Comparison of ENCODE assay signal across 8 cellular contexts in genomic region chr17:8222630-8223355, GRCh38. TPM values are rescaled to one million over a fixed set of nuclear protein-coding genes. Genes with fewer than 3 reads are reported as not detected.
DNase-seq lines count a peak whose midpoint lies in the region; ATAC-seq, FAIRE-seq and TF ChIP-seq lines count a peak whose summit lies in the region.

No MANE protein-coding gene starts in this region.

- H3K27ac ChIP-seq in A549 (peak overlapping the region; percentile 95 to 97), keratinocyte (ENCODE audit: control insufficient read depth, insufficient read depth, low read length) (peak overlapping the region; percentile 70)

- H3K36me3 ChIP-seq in keratinocyte (ENCODE audit: control insufficient read depth in 2 of 2, extremely low read depth in 1 of 2, insufficient read depth in 2 of 2, low read length in 2 of 2) = peaks cover 2 to 7% of the 10 kb centered on the region in 2 experiments

- FAIRE-seq in A549 (lab: Jason Lieb, UNC) (peak; percentile 7), keratinocyte (lab: Jason Lieb, UNC) (peak; percentile 39)

- peak; percentile 38 to 64 for ATAC-seq in A549
- peak; percentile 12 for ATAC-seq in GM18858 (IDR thresholded peaks at IDR 0.05; ENCODE audit: unreplicated experiment)
- peak; percentile 28 for ATAC-seq in HG03095 (IDR thresholded peaks at IDR 0.05; ENCODE audit: unreplicated experiment)

- H3K9me3 ChIP-seq in A549 (no peaks in the 10 kb centered on the region), keratinocyte (ENCODE audit: control insufficient read depth, low read depth, low read length) (no peaks in the 10 kb centered on the region)

- H3K4me3 ChIP-seq in A549 (peak overlapping the region; percentile 78), keratinocyte (ENCODE audit: control insufficient read depth in 2 of 3, extremely low read depth in 1 of 3, insufficient read depth in 2 of 3, low read depth in 1 of 3, low read length in 3 of 3) (peak overlapping the region; percentile 58 to 65 (median 60))

- no peak for TF ChIP-seq CTCF in A549 (IDR thresholded peaks at IDR 0.05)
- no peak for TF ChIP-seq CTCF in keratinocyte (optimal IDR thresholded peaks at IDR 0.05 in 1 of 3, IDR thresholded peaks at IDR 0.05 in 1 of 3, conservative IDR thresholded peaks at IDR 0.05 in 1 of 3; ENCODE audit: extremely low read depth in 1 of 3, insufficient read depth in 2 of 3, low read length in 3 of 3)

- H3K9me1 ChIP-seq in keratinocyte (ENCODE audit: control insufficient read depth, extremely low read depth, insufficient read depth, low read length) = no peaks in the 10 kb centered on the region

- H3K9ac ChIP-seq in keratinocyte (ENCODE audit: control insufficient read depth, extremely low read depth, insufficient read depth, low read length) = peak overlapping the region; percentile 93

- DNase-seq in A549 (ENCODE audit: low read depth in 1 of 2, low spot score in 1 of 2) = peak; percentile 85 to 98
- peak; percentile 56 for DNase-seq in NCI-H2196 treated with DMSO at 0.1 percent for 48 hours (lab: John Stamatoyannopoulos, UW; ENCODE audit: unreplicated experiment)
- DNase-seq in activated CD4-positive, CD25-positive, alpha-beta regulatory T cell (lab: John Stamatoyannopoulos, UW) = peak; percentile 86 to 90 (median 87)
- DNase-seq in central memory CD4-positive, alpha-beta T cell = peak; percentile 89
- DNase-seq in keratinocyte (ENCODE audit: low read depth, low spot score) = peak; percentile 98
- peak; percentile 90 for DNase-seq in stimulated activated CD4-positive, alpha-beta T cell treated with anti-CD3 and anti-CD28 coated beads, Interleukin-12 subunit alpha, Interleukin-12 subunit beta, amount 100 ng/mL, for 4 hours

- H3K79me2 ChIP-seq in keratinocyte (ENCODE audit: control insufficient read depth, insufficient read depth, low read length) = no peaks in the 10 kb centered on the region

- CTCF ChIA-PET in A549 (lab: Yijun Ruan, JAX) = interaction anchor here (0.7 to 12.0 kb wide), 25 partner anchors 11 to 161 kb away, joined by 3 to 160 read pairs (median 5); partner anchors contain the start of genes AURKB, CTC1, PFAS and SLC25A35

- TF ChIP-seq RAD21 in A549 (conservative IDR thresholded peaks at IDR 0.05 in 1 of 2, IDR thresholded peaks at IDR 0.05 in 1 of 2) = no peak

- peak overlapping the region; percentile 94 for H3K4me2 ChIP-seq in A549
- H3K4me2 ChIP-seq in keratinocyte (ENCODE audit: control insufficient read depth, extremely low read depth, insufficient read depth, low read depth, low read length) = peak overlapping the region; percentile 81

- TF ChIP-seq EP300 in A549 (IDR thresholded peaks at IDR 0.05) = no peak

- POLR2A ChIA-PET in A549 (lab: Yijun Ruan, JAX) = interaction anchor here (0.6 to 7.9 kb wide), 16 partner anchors 12 to 104 kb away, joined by 3 to 159 read pairs (median 8); partner anchors contain the start of genes AURKB, BORCS6, CTC1 and PFAS

- dilution Hi-C loops in keratinocyte (cut with MboI; ENCODE audit: extremely low pct_ligation_motif_present, low sequenced_read_pairs) = no loop called here

- H2AFZ ChIP-seq in keratinocyte (ENCODE audit: control insufficient read depth, low read length) = peak overlapping the region; percentile 82

- TF ChIP-seq POLR2A in A549 (IDR thresholded peaks at IDR 0.05; ENCODE audit: low read length) = peak; percentile 85

- peaks cover 32% of the 10 kb centered on the region for H3K4me1 ChIP-seq in A549
- peaks cover 23% of the 10 kb centered on the region for H3K4me1 ChIP-seq in keratinocyte (ENCODE audit: control insufficient read depth, extremely low read depth, insufficient read depth, low read length)

- no peaks in the 10 kb centered on the region for H3K27me3 ChIP-seq in keratinocyte (ENCODE audit: control insufficient read depth, extremely low read depth, insufficient read depth, low read length)

- H4K20me1 ChIP-seq in keratinocyte (ENCODE audit: control insufficient read depth, extremely low read depth, insufficient read depth, low read length) = no peaks in the 10 kb centered on the region

- 3% methylated on average over 46 of the region's 49 CpGs for WGBS in A549 (ENCODE audit: missing lambda C conversion rate)

RNA-seq across cellular contexts. Expression of gene AURKB, which starts 12.4 kb away (rescaled TPM):
- 51.0 and 59.5 TPM in 2 replicates for polyA plus RNA-seq in A549 (2011; rRNA removed)
- 161 and 188 TPM in 2 replicates for polyA plus RNA-seq in A549 (2012; cell fraction: cytosol; rRNA removed)
- 627 and 727 TPM in 2 replicates for polyA plus RNA-seq in A549 (2012; cell fraction: nucleus; rRNA removed)
- 124 to 137 TPM (median 130 TPM) in 3 replicates for polyA plus RNA-seq in A549 (2017; fragmentation: RNase III; extraction: RNeasy Plus Mini Kit Qiagen cat#74134 plus additional on column Dnase treatment)
- 58.8 and 80.3 TPM in 2 replicates for polyA minus RNA-seq in A549 (2011; rRNA and poly(A)+ RNA removed)
- 1.4 to 28.2 TPM (median 12.6 TPM) in 3 replicates for polyA plus RNA-seq in keratinocyte
- polyA plus RNA-seq in keratinocyte (2011; ENCODE audit: low read depth) = not detected
- 3.8 and 4.2 TPM in 2 replicates for polyA plus RNA-seq in keratinocyte (2011; cell fraction: cytosol; rRNA removed)
- 11.6 and 12.8 TPM in 2 replicates for polyA plus RNA-seq in keratinocyte (2011; cell fraction: nucleus; rRNA removed)
- 0.25 and 28.3 TPM in 2 replicates for polyA plus RNA-seq in keratinocyte (2012; ENCODE audit: low replicate concordance)
- 2.1 to 22.7 TPM (median 7.9 TPM) in 3 replicates for polyA minus RNA-seq in keratinocyte
- polyA minus RNA-seq in keratinocyte (2011; cell fraction: cytosol; rRNA and poly(A)+ RNA removed) = 7.1 TPM
- 0.70 and 5.2 TPM in 2 replicates for polyA minus RNA-seq in keratinocyte (2011; cell fraction: nucleus; rRNA and poly(A)+ RNA removed)

RNA-seq across cellular contexts. Expression of gene CTC1, which starts 25.1 kb away (rescaled TPM):
- polyA plus RNA-seq in A549 (2011; rRNA removed) = 21.9 and 32.7 TPM in 2 replicates
- polyA plus RNA-seq in A549 (2012; cell fraction: cytosol; rRNA removed) = 15.5 and 16.9 TPM in 2 replicates
- 77.7 and 112 TPM in 2 replicates for polyA plus RNA-seq in A549 (2012; cell fraction: nucleus; rRNA removed)
- polyA plus RNA-seq in A549 (2017; fragmentation: RNase III; extraction: RNeasy Plus Mini Kit Qiagen cat#74134 plus additional on column Dnase treatment) = 14.9 to 21.7 TPM (median 19.7 TPM) in 3 replicates
- polyA minus RNA-seq in A549 (2011; rRNA and poly(A)+ RNA removed) = 51.7 and 53.5 TPM in 2 replicates
- 7.4 to 17.7 TPM (median 12.1 TPM) in 3 replicates for polyA plus RNA-seq in keratinocyte
- polyA plus RNA-seq in keratinocyte (2011; ENCODE audit: low read depth) = 5.9 TPM
- 8.7 and 11.4 TPM in 2 replicates for polyA plus RNA-seq in keratinocyte (2011; cell fraction: cytosol; rRNA removed)
- 81.3 and 85.5 TPM in 2 replicates for polyA plus RNA-seq in keratinocyte (2011; cell fraction: nucleus; rRNA removed)
- 8.4 and 13.1 TPM in 2 replicates for polyA plus RNA-seq in keratinocyte (2012; ENCODE audit: low replicate concordance)
- 19.3 to 31.1 TPM (median 25.6 TPM) in 3 replicates for polyA minus RNA-seq in keratinocyte
- polyA minus RNA-seq in keratinocyte (2011; cell fraction: cytosol; rRNA and poly(A)+ RNA removed) = 8.8 TPM
- 16.8 and 22.2 TPM in 2 replicates for polyA minus RNA-seq in keratinocyte (2011; cell fraction: nucleus; rRNA and poly(A)+ RNA removed)

RNA-seq across cellular contexts. Expression of gene PFAS, which starts 26.3 kb away (rescaled TPM):
- polyA plus RNA-seq in A549 (2011; rRNA removed) (51.9 and 64.5 TPM in 2 replicates), A549 (2017; fragmentation: RNase III; extraction: RNeasy Plus Mini Kit Qiagen cat#74134 plus additional on column Dnase treatment) (58.2 to 60.1 TPM (median 59.2 TPM) in 3 replicates), keratinocyte (10.3 to 14.1 TPM (median 13.5 TPM) in 3 replicates)
- polyA plus RNA-seq in A549 (2012; cell fraction: cytosol; rRNA removed) = 53.2 and 60.4 TPM in 2 replicates
- 320 and 331 TPM in 2 replicates for polyA plus RNA-seq in A549 (2012; cell fraction: nucleus; rRNA removed)
- 118 and 167 TPM in 2 replicates for polyA minus RNA-seq in A549 (2011; rRNA and poly(A)+ RNA removed)
- 3.5 TPM for polyA plus RNA-seq in keratinocyte (2011; ENCODE audit: low read depth)
- polyA plus RNA-seq in keratinocyte (2011; cell fraction: cytosol; rRNA removed) = 4.5 and 5.2 TPM in 2 replicates
- 30.3 and 35.8 TPM in 2 replicates for polyA plus RNA-seq in keratinocyte (2011; cell fraction: nucleus; rRNA removed)
- 3.9 and 13.7 TPM in 2 replicates for polyA plus RNA-seq in keratinocyte (2012; ENCODE audit: low replicate concordance)
- 29.1 to 89.9 TPM (median 36.8 TPM) in 3 replicates for polyA minus RNA-seq in keratinocyte
- 20.1 TPM for polyA minus RNA-seq in keratinocyte (2011; cell fraction: cytosol; rRNA and poly(A)+ RNA removed)
- polyA minus RNA-seq in keratinocyte (2011; cell fraction: nucleus; rRNA and poly(A)+ RNA removed) = 19.1 and 20.4 TPM in 2 replicates

RNA-seq across cellular contexts. Expression of gene BORCS6, which starts 32.8 kb away (rescaled TPM):
- 3.0 and 3.3 TPM in 2 replicates for polyA plus RNA-seq in A549 (2011; rRNA removed)
- polyA plus RNA-seq in A549 (2012; cell fraction: cytosol; rRNA removed) = 4.7 and 6.0 TPM in 2 replicates
- polyA plus RNA-seq in A549 (2012; cell fraction: nucleus; rRNA removed) = 5.1 and 6.7 TPM in 2 replicates
- polyA plus RNA-seq in A549 (2017; fragmentation: RNase III; extraction: RNeasy Plus Mini Kit Qiagen cat#74134 plus additional on column Dnase treatment) = 4.1 to 6.6 TPM (median 6.1 TPM) in 3 replicates
- polyA minus RNA-seq in A549 (2011; rRNA and poly(A)+ RNA removed) = 3.4 and 3.8 TPM in 2 replicates
- 4.2 to 6.3 TPM (median 5.5 TPM) in 3 replicates for polyA plus RNA-seq in keratinocyte
- polyA plus RNA-seq in keratinocyte (2011; ENCODE audit: low read depth) = 0.90 TPM
- polyA plus RNA-seq in keratinocyte (2011; cell fraction: cytosol; rRNA removed) = 3.3 and 7.3 TPM in 2 replicates
- polyA plus RNA-seq in keratinocyte (2011; cell fraction: nucleus; rRNA removed) = 4.4 and 5.6 TPM in 2 replicates
- polyA plus RNA-seq in keratinocyte (2012; ENCODE audit: low replicate concordance) = 4.5 and 6.5 TPM in 2 replicates
- 2.9 to 5.0 TPM (median 3.9 TPM) in 3 replicates for polyA minus RNA-seq in keratinocyte
- polyA minus RNA-seq in keratinocyte (2011; cell fraction: cytosol; rRNA and poly(A)+ RNA removed) = 10.6 TPM
- polyA minus RNA-seq in keratinocyte (2011; cell fraction: nucleus; rRNA and poly(A)+ RNA removed) = 3.3 and 3.4 TPM in 2 replicates

RNA-seq across cellular contexts. Expression of gene TMEM107, which starts 46.6 kb away (rescaled TPM):
- polyA plus RNA-seq in A549 (2011; rRNA removed) = 21.8 and 22.8 TPM in 2 replicates
- 27.0 and 28.5 TPM in 2 replicates for polyA plus RNA-seq in A549 (2012; cell fraction: cytosol; rRNA removed)
- 17.3 and 18.3 TPM in 2 replicates for polyA plus RNA-seq in A549 (2012; cell fraction: nucleus; rRNA removed)
- polyA plus RNA-seq in A549 (2017; fragmentation: RNase III; extraction: RNeasy Plus Mini Kit Qiagen cat#74134 plus additional on column Dnase treatment) = 16.0 to 19.2 TPM (median 17.0 TPM) in 3 replicates
- 94.8 and 135 TPM in 2 replicates for polyA minus RNA-seq in A549 (2011; rRNA and poly(A)+ RNA removed)
- polyA plus RNA-seq in keratinocyte = 16.2 to 21.8 TPM (median 19.0 TPM) in 3 replicates
- polyA plus RNA-seq in keratinocyte (2011; ENCODE audit: low read depth) = 10.0 TPM
- polyA plus RNA-seq in keratinocyte (2011; cell fraction: cytosol; rRNA removed) = 13.1 and 16.1 TPM in 2 replicates
- polyA plus RNA-seq in keratinocyte (2011; cell fraction: nucleus; rRNA removed) = 19.6 and 21.1 TPM in 2 replicates
- polyA plus RNA-seq in keratinocyte (2012; ENCODE audit: low replicate concordance) = 13.7 and 19.3 TPM in 2 replicates
- 20.1 to 94.3 TPM (median 45.7 TPM) in 3 replicates for polyA minus RNA-seq in keratinocyte
- polyA minus RNA-seq in keratinocyte (2011; cell fraction: cytosol; rRNA and poly(A)+ RNA removed) = 44.7 TPM
- polyA minus RNA-seq in keratinocyte (2011; cell fraction: nucleus; rRNA and poly(A)+ RNA removed) = 48.4 and 76.6 TPM in 2 replicates

Comparison
In these comparisons a context has a peak if more than half of its experiments do, and no peak if none do; other contexts are left out.
1. Peak in every context shown above with its lines: DNase-seq, ATAC-seq, H3K4me3 ChIP-seq and H3K27ac ChIP-seq.